In genomic region chr12:8037947-8038346, GRCh38 we compare ENCODE assay signal across 8 cellular contexts. TPM values are rescaled to one million over a fixed set of nuclear protein-coding genes. Genes with fewer than 3 reads are reported as not detected.
A peak's percentile ranks its signal among the peaks of the same experiment; 100 is the strongest.
DNase-seq lines count a peak whose midpoint lies in the region; ATAC-seq and TF ChIP-seq lines count a peak whose summit lies in the region.

No MANE protein-coding gene starts in this region.

- H3K36me3 ChIP-seq in KOPT-K1 (ENCODE audit: insufficient read depth, low read length) (peaks cover 33% of the 10 kb centered on the region), neural cell (ENCODE audit: insufficient read depth, low read length) (no peaks in the 10 kb centered on the region)

- no peak for TF ChIP-seq RAD21 in neural cell (conservative IDR thresholded peaks at IDR 0.05)

- intact Hi-C loops in CD4-positive, alpha-beta T cell (cut with DNase I, micrococcal nuclease), result no loop called here
- intact Hi-C loops in dendritic cell treated with granulocyte-macrophage colony-stimulating factor and Interleukin-4, amounts not matched to agents 40 ng/mL and 50 ng/mL, for 4 days (cut with micrococcal nuclease), result no loop called here

- H3K79me2 ChIP-seq in neural cell (replicated peaks; ENCODE audit: insufficient read depth, low read length), result peaks cover 8% of the 10 kb centered on the region

- H2AFZ ChIP-seq in neural cell (ENCODE audit: low read depth, low read length), result no peak overlapping the region

- TF ChIP-seq EP300 in neural cell (conservative IDR thresholded peaks at IDR 0.05; ENCODE audit: poor library complexity, severe bottlenecking), result no peak

- H3K27ac Mint-ChIP-seq in CD4-positive, alpha-beta T cell, result peak overlapping the region; percentile 96
- H3K27ac Mint-ChIP-seq in dendritic cell treated with granulocyte-macrophage colony-stimulating factor and Interleukin-4, amounts not matched to agents 40 ng/mL and 50 ng/mL, for 4 days, result peak overlapping the region; percentile 66

- no peaks in the 10 kb centered on the region for H3K27me3 ChIP-seq in CD4-positive, alpha-beta T cell (ENCODE audit: control insufficient read depth, insufficient read depth, low read length)
- H3K27me3 ChIP-seq in neural cell (ENCODE audit: insufficient read depth, low read depth, low read length), result no peaks in the 10 kb centered on the region

- no peaks in the 10 kb centered on the region for H3K9me2 ChIP-seq in neural cell (ENCODE audit: insufficient read depth, low read length)

- POLR2A ChIA-PET in CD4-positive, alpha-beta T cell (lab: Charles Lee), result interaction anchor here (0.6 to 6.5 kb wide), 7 partner anchors 11 to 104 kb away, joined by 3 to 59 read pairs (median 4); no protein-coding TSS in a partner anchor

- H3F3A ChIP-seq in neural cell (ENCODE audit: insufficient read depth, low read length, poor library complexity, severe bottlenecking), result no peaks in the 10 kb centered on the region

- peak overlapping the region; percentile 61 for H3K4me3 ChIP-seq in neural cell (ENCODE audit: low read length)

- H3K9me3 ChIP-seq in CD4-positive, alpha-beta T cell (ENCODE audit: control insufficient read depth, low read length), result no peaks in the 10 kb centered on the region
- no peaks in the 10 kb centered on the region for H3K9me3 ChIP-seq in KOPT-K1 (ENCODE audit: insufficient read depth, low read length, poor library complexity, severe bottlenecking)
- H3K9me3 ChIP-seq in neural cell (ENCODE audit: low read length), result no peaks in the 10 kb centered on the region

- no peaks in the 10 kb centered on the region for H3K9me3 Mint-ChIP-seq in CD4-positive, alpha-beta T cell
- no peaks in the 10 kb centered on the region for H3K9me3 Mint-ChIP-seq in dendritic cell treated with granulocyte-macrophage colony-stimulating factor and Interleukin-4, amounts not matched to agents 40 ng/mL and 50 ng/mL, for 4 days

- TF ChIP-seq CTCF in CD4-positive, alpha-beta T cell (IDR thresholded peaks at IDR 0.05), result no peak
- TF ChIP-seq CTCF in neural cell (IDR thresholded peaks at IDR 0.05; ENCODE audit: poor library complexity, severe bottlenecking), result no peak

- no peak overlapping the region for H3K9ac ChIP-seq in neural cell (ENCODE audit: low read length)

- H3K4me2 ChIP-seq in neural cell (ENCODE audit: low read length), result no peak overlapping the region

- H3K27me3 Mint-ChIP-seq in CD4-positive, alpha-beta T cell, result no peaks in the 10 kb centered on the region
- no peaks in the 10 kb centered on the region for H3K27me3 Mint-ChIP-seq in dendritic cell treated with granulocyte-macrophage colony-stimulating factor and Interleukin-4, amounts not matched to agents 40 ng/mL and 50 ng/mL, for 4 days

- no peak for ATAC-seq in CD4-positive, alpha-beta T cell (ENCODE audit: poor library complexity)

- CTCF ChIA-PET in CD4-positive, alpha-beta T cell (lab: Charles Lee), result interaction anchor here (1.7 to 5.4 kb wide), 2 partner anchors 40 to 105 kb away, joined by 7 to 37 read pairs; no protein-coding TSS in a partner anchor

- H3K4me3 Mint-ChIP-seq in CD4-positive, alpha-beta T cell, result peak overlapping the region; percentile 58
- peak overlapping the region; percentile 13 for H3K4me3 Mint-ChIP-seq in dendritic cell treated with granulocyte-macrophage colony-stimulating factor and Interleukin-4, amounts not matched to agents 40 ng/mL and 50 ng/mL, for 4 days

- H3K4me1 Mint-ChIP-seq in CD4-positive, alpha-beta T cell (ENCODE audit: low read depth), result peaks cover 67% of the 10 kb centered on the region
- H3K4me1 Mint-ChIP-seq in dendritic cell treated with granulocyte-macrophage colony-stimulating factor and Interleukin-4, amounts not matched to agents 40 ng/mL and 50 ng/mL, for 4 days (ENCODE audit: low read depth), result peaks cover 69% of the 10 kb centered on the region

- H4K20me1 ChIP-seq in neural cell (ENCODE audit: insufficient read depth), result no peaks in the 10 kb centered on the region

- no peak for DNase-seq in CD4-positive, alpha-beta T cell
- no peak for DNase-seq in NOMO-1 treated with dmso at 0.1 percent for 144 hours (lab: John Stamatoyannopoulos, UW; ENCODE audit: unreplicated experiment)
- no peak for DNase-seq in islet precursor cell
- no peak for DNase-seq in NCI-H1694 treated with DMSO at 0.1 percent for 48 hours (lab: John Stamatoyannopoulos, UW)
- DNase-seq in AML-193 (lab: John Stamatoyannopoulos, UW), result no peak

- no peak overlapping the region for H3K27ac ChIP-seq in CD4-positive, alpha-beta T cell (ENCODE audit: low read depth, low read length)
- H3K27ac ChIP-seq in KOPT-K1 (ENCODE audit: low read depth, low read length, poor library complexity, severe bottlenecking) (peak overlapping the region; percentile 35), neural cell (ENCODE audit: low read length) (peak overlapping the region; percentile 60)

- peaks cover 54% of the 10 kb centered on the region for H3K36me3 Mint-ChIP-seq in CD4-positive, alpha-beta T cell (ENCODE audit: low read depth)
- H3K36me3 Mint-ChIP-seq in dendritic cell treated with granulocyte-macrophage colony-stimulating factor and Interleukin-4, amounts not matched to agents 40 ng/mL and 50 ng/mL, for 4 days (ENCODE audit: low read depth), result peaks cover 76% of the 10 kb centered on the region

TF ChIP-seq in neural cell, 6 proteins besides CTCF, POLR2A, EP300 and RAD21:
- TF ChIP-seq POLR2AphosphoS5 (IDR thresholded peaks at IDR 0.05), result no peak
- TF ChIP-seq TAF1 (IDR thresholded peaks at IDR 0.05; ENCODE audit: low read depth), result no peak
- no peak for TF ChIP-seq EZH2 (IDR thresholded peaks at IDR 0.05; ENCODE audit: borderline replicate concordance, insufficient read depth, low read length, poor library complexity, severe bottlenecking)
- no peak for TF ChIP-seq MXI1 (conservative IDR thresholded peaks at IDR 0.05; ENCODE audit: poor library complexity, severe bottlenecking)

RNA-seq across cellular contexts. Expression of gene FOXJ2, which starts 5.4 kb away (rescaled TPM):
- 10 to 100 TPM; 36.3 to 38.5 TPM for total RNA-seq in CD4-positive, alpha-beta T cell
- polyA plus RNA-seq in neural cell, result 5.8 and 6.4 TPM in 2 replicates
- 6.1 and 8.0 TPM in 2 replicates for polyA minus RNA-seq in neural cell

RNA-seq across cellular contexts. Expression of gene C3AR1, which starts 28.2 kb away (rescaled TPM):
- total RNA-seq in CD4-positive, alpha-beta T cell, result 1 to 10 TPM; 1.4 TPM
- polyA plus RNA-seq in neural cell, result not detected in 2 replicates
- not detected in 2 replicates for polyA minus RNA-seq in neural cell

RNA-seq across cellular contexts. Expression of gene NECAP1, which starts 44.1 kb away (rescaled TPM):
- 100 to 1,000 TPM; 119 to 121 TPM for total RNA-seq in CD4-positive, alpha-beta T cell
- polyA plus RNA-seq in neural cell, result 297 and 331 TPM in 2 replicates
- polyA minus RNA-seq in neural cell, result 282 and 371 TPM in 2 replicates
